ENCODE assay signal across 24 cellular contexts in the genomic region with DNA sequence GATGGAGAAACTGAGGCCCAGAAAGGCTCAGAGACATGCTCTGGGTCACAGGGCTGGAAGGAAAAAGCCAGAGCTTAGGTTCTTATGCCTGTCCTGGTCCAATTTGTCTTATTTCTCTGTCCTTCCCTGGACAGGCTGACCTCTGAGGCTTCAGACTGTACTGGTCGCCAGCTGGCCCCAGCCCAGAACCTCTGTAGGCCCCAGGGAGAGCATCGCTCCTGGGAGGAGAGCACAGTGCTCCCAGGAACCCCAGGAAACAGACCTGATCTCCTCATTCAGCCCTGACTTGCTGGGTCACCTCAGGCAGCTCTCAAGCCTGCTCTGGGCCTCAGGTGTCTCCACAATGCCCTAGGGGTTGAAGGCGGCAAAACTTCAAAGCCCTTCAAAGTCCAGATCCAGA. TPM values are rescaled to one million over a fixed set of nuclear protein-coding genes. Genes with fewer than 3 reads are reported as not detected.
"Had no signal": no experiment of that assay in that cellular context is flagged by ENCODE, and none has a peak within 500 bp of the region (broad histone marks: within the 10 kb centered on the region; RNA-seq: fewer than 3 reads in every experiment).

No MANE protein-coding gene starts in this region.

- H3K4me1 ChIP-seq: SJSA1 had no signal

- H3K36me3 ChIP-seq: SJSA1 had no signal

- DNase-seq: Kasumi-1, MM.1S, NCI-H1092 treated with DMSO at 0.1 percent for 48 hours, NCI-H1436, NCI-H187, NCI-H2029, NCI-H2081 treated with DMSO at 0.1 percent for 48 hours, NCI-H2171, NCI-H226, NCI-H446, NCI-H510A, NCI-H524 treated with DMSO at 0.1 percent for 48 hours, NCI-H69, NCI-H774, Right ventricle myocardium superior, RPMI8226, SIG-M5 had no signal

- H3K9ac ChIP-seq: KMS-11 had no signal

- H3K27me3 Mint-ChIP-seq: IgD-negative memory B cell had no signal

- H3K4me2 ChIP-seq: KMS-11 had no signal

- H3K27me3 ChIP-seq: SJSA1 had no signal

- ATAC-seq: K562 had no signal

- H3K9me3 ChIP-seq: SJSA1 had no signal

- H3K27ac Mint-ChIP-seq: IgD-negative memory B cell had no signal

- H3K4me3 Mint-ChIP-seq: IgD-negative memory B cell had no signal

- H3K9me3 Mint-ChIP-seq: IgD-negative memory B cell had no signal

- H3K4me3 ChIP-seq: K562, SJSA1, SK-N-MC had no signal

- H3K27ac ChIP-seq: KMS-11, SJSA1, SK-N-MC had no signal

- H3K36me3 Mint-ChIP-seq: IgD-negative memory B cell had no signal

RNA-seq across cellular contexts. Expression of a gene that starts 4.9 kb away (rescaled TPM):
- total RNA-seq: HT1080, M059J, Right ventricle myocardium superior, SJSA1 had no signal
- polyA plus RNA-seq: IgD-negative memory B cell had no signal

RNA-seq across cellular contexts. Expression of a gene that starts 31.4 kb away (rescaled TPM):
- total RNA-seq: HT1080, M059J, SJSA1 had no signal
- polyA plus RNA-seq: IgD-negative memory B cell had no signal
